ENCODE assay signal across 11 cellular contexts in the genomic region with DNA sequence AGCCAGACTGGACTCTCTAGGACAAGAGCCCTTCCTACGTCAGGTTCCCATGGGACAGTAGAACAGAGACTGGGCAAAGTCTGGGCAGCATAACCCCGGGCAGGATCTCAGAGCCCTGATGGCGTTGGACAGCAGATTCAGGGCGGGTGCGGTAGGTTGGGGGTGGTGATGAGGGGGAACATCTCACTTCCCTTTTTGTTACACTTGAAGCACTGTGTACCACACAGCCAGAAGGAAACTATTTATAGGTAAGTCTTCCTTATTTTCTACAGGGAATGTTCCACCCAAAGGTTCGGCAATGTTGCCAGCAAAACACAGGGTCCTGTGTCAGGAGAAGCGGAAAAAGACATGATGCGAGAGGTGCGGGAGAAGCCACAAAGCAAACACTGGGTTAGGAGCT. TPM values are rescaled to one million over a fixed set of nuclear protein-coding genes. Genes with fewer than 3 reads are reported as not detected.
DNase-seq lines count a peak whose midpoint lies in the region; ATAC-seq lines count a peak whose summit lies in the region.
"Had no signal": no experiment of that assay in that cellular context is flagged by ENCODE, and none has a peak within 500 bp of the region (broad histone marks: within the 10 kb centered on the region; RNA-seq: fewer than 3 reads in every experiment).

No MANE protein-coding gene starts in this region.

- H3K4me1 ChIP-seq in subcutaneous abdominal adipose tissue (ENCODE audit: control insufficient read depth in 5 of 5, insufficient read depth in 5 of 5, low read length in 5 of 5) = peaks cover 3 to 31% (median 27%) of the 10 kb centered on the region in 5 donors

- peak; percentile 56 for DNase-seq in RPMI8226
- no peak for DNase-seq in mesenteric fat pad (ENCODE audit: low spot score)
- DNase-seq in NCI-H345 (lab: John Stamatoyannopoulos, UW) = no peak
- DNase-seq in activated naive CD4-positive, alpha-beta T cell (lab: John Stamatoyannopoulos, UW) = no peak
- DNase-seq in MG63 = no peak

- peak; percentile 40 for ATAC-seq in GM19372 (IDR thresholded peaks at IDR 0.05; ENCODE audit: low read depth, unreplicated experiment)
- peak; percentile 55 for ATAC-seq in HG02973 (IDR thresholded peaks at IDR 0.05; ENCODE audit: unreplicated experiment)

- H3K4me3 ChIP-seq in subcutaneous abdominal adipose tissue (ENCODE audit: low read depth in 1 of 5, low read length in 5 of 5) (no peak overlapping the region), MG63 (no peak overlapping the region)

- peak overlapping the region; percentile 24 for H3K27ac ChIP-seq in subcutaneous abdominal adipose tissue (ENCODE audit: low read depth, low read length)
- H3K27ac ChIP-seq: VCaP had no signal

- peak overlapping the region in 1 of 5 donors; percentile 29 for H3K9ac ChIP-seq in subcutaneous abdominal adipose tissue (ENCODE audit: low read length in 5 of 5)

- peaks cover 0 to 25% (median 4%) of the 10 kb centered on the region in 5 donors for H3K27me3 ChIP-seq in subcutaneous abdominal adipose tissue (ENCODE audit: control insufficient read depth in 5 of 5, insufficient read depth in 4 of 5, low read length in 5 of 5)
- no peaks in the 10 kb centered on the region for H3K27me3 ChIP-seq in MG63

- no peaks in the 10 kb centered on the region for H3K9me3 ChIP-seq in subcutaneous abdominal adipose tissue (ENCODE audit: control insufficient read depth in 5 of 5, low read length in 5 of 5)
- no peaks in the 10 kb centered on the region for H3K9me3 ChIP-seq in MG63

- H3K36me3 ChIP-seq in subcutaneous abdominal adipose tissue (ENCODE audit: control insufficient read depth in 5 of 5, insufficient read depth in 5 of 5, low read length in 5 of 5) = no peaks in the 10 kb centered on the region
- H3K36me3 ChIP-seq in MG63 = no peaks in the 10 kb centered on the region

RNA-seq across cellular contexts. Expression of gene TSC22D3, which starts 54.3 kb away (rescaled TPM):
- 289 TPM for total RNA-seq in mesenteric fat pad
- total RNA-seq in MG63 (2014; rRNA removed; shearing (Covaris generic); ENCODE audit: low replicate concordance) = 15.7 and 17.0 TPM in 2 replicates

RNA-seq across cellular contexts. Expression of gene NCBP2L, which starts 56.2 kb away (rescaled TPM):
- not detected for total RNA-seq in mesenteric fat pad
- total RNA-seq in MG63 (2014; rRNA removed; shearing (Covaris generic); ENCODE audit: low replicate concordance) = not detected in 2 replicates
- total RNA-seq: aorta, myocyte had no signal

Comparison
In these comparisons a context has a peak if more than half of its experiments do, and no peak if none do; other contexts are left out.
1. RNA of gene TSC22D3, which starts 54.3 kb away (total RNA-seq): 289 TPM in mesenteric fat pad (single experiment); 15.7 to 17.0 TPM in MG63; every median in the first group is over 10 times any median in the second.